Comparison of ENCODE assay signal across 8 cellular contexts in the genomic region with DNA sequence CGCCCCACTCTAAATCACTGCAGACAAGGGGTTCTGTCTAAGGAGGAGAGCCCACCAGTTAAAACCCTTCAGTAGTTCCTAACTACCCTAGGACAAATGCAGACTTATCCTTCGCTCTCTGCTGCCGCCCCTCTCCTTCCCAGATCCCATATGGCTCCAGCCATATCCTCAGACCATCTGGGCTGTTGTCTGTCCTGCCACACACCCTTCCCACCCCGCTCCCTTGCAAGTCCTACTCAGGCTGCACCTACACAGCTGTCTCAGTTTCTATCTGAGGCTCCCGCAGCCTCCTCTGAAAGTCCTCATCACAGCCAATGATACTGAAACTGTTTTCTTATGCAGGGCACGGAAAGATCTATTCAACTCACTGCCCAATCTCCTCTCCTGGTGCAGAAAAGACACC. TPM values are rescaled to one million over a fixed set of nuclear protein-coding genes. Genes with fewer than 3 reads are reported as not detected.
DNase-seq lines count a peak whose midpoint lies in the region; ATAC-seq, FAIRE-seq and TF ChIP-seq lines count a peak whose summit lies in the region.

No MANE protein-coding gene starts in this region.

- CTCF ChIA-PET in MCF 10A (lab: Yijun Ruan, JAX), result interaction anchor here (0.6 to 0.9 kb wide), 3 partner anchors 9 to 35 kb away, joined by 3 to 5 read pairs (median 3); no protein-coding TSS in a partner anchor

- TF ChIP-seq CTCF in MCF 10A (IDR thresholded peaks at IDR 0.05; ENCODE audit: unreplicated experiment) (no peak), breast epithelium (IDR thresholded peaks at IDR 0.05) (no peak), smooth muscle cell (IDR thresholded peaks at IDR 0.05; ENCODE audit: borderline replicate concordance, insufficient read depth, poor library complexity, severe bottlenecking) (no peak)

- no peaks in the 10 kb centered on the region for H4K20me1 ChIP-seq in smooth muscle cell (ENCODE audit: low read depth)

- no peaks in the 10 kb centered on the region for H3K9me3 ChIP-seq in breast epithelium
- no peaks in the 10 kb centered on the region for H3K9me3 ChIP-seq in smooth muscle cell (replicated peaks; ENCODE audit: low read depth)

- H3K36me3 Mint-ChIP-seq in MCF 10A (ENCODE audit: insufficient read depth, unreplicated experiment), result peaks cover 32% of the 10 kb centered on the region
- no peaks in the 10 kb centered on the region for H3K36me3 Mint-ChIP-seq in activated naive CD4-positive, alpha-beta T cell treated with anti-CD3 and anti-CD28 coated beads, Interleukin-2, amount 50 U/mL, for 24 hours

- WGBS in smooth muscle cell (ENCODE audit: low lambda C conversion rate), result 89% methylated on average over 6 of the region's 6 CpGs

- H3K4me1 ChIP-seq in breast epithelium (no peaks in the 10 kb centered on the region), smooth muscle cell (ENCODE audit: low read depth) (peaks cover 4% of the 10 kb centered on the region)

- POLR2A ChIA-PET in MCF 10A (lab: Yijun Ruan, JAX), result interaction anchor here (0.6 to 1.9 kb wide), 4 partner anchors 10 to 769 kb away, joined by 3 to 10 read pairs (median 5); a partner anchor contains a TSS

- peaks cover 15% of the 10 kb centered on the region for H3K79me2 ChIP-seq in smooth muscle cell (ENCODE audit: low read depth)

- TF ChIP-seq POLR2A in breast epithelium (IDR thresholded peaks at IDR 0.05), result no peak

- peak overlapping the region; percentile 73 for H3K4me3 Mint-ChIP-seq in MCF 10A (ENCODE audit: unreplicated experiment)
- peak overlapping the region; percentile 90 for H3K4me3 Mint-ChIP-seq in activated naive CD4-positive, alpha-beta T cell treated with anti-CD3 and anti-CD28 coated beads, Interleukin-2, amount 50 U/mL, for 24 hours

- H3K27me3 ChIP-seq in breast epithelium (no peaks in the 10 kb centered on the region), smooth muscle cell (ENCODE audit: low read depth) (no peaks in the 10 kb centered on the region)

- intact Hi-C loops in MCF 10A (cut with micrococcal nuclease) (no loop called here), breast epithelium (cut with DNase I; ENCODE audit: low total_unique reads) (no loop called here)

- peak overlapping the region; percentile 97 for H3K4me2 ChIP-seq in smooth muscle cell

- DNase-seq in MCF 10A (ENCODE audit: unreplicated experiment), result no peak
- no peak for DNase-seq in breast epithelium (ENCODE audit: low spot score in 2 of 2)
- DNase-seq in smooth muscle cell (lab: John Stamatoyannopoulos, UW; ENCODE audit: unreplicated experiment), result no peak
- no peak for DNase-seq in NCI-H128 (lab: John Stamatoyannopoulos, UW; ENCODE audit: unreplicated experiment)
- DNase-seq in HTR-8/SVneo (ENCODE audit: insufficient read length, low spot score), result no peak
- DNase-seq in DMS53 (lab: John Stamatoyannopoulos, UW), result no peak

- ATAC-seq in HG03103 (IDR thresholded peaks at IDR 0.05; ENCODE audit: low read depth, unreplicated experiment), result peak; percentile 48

- H3K4me1 Mint-ChIP-seq in MCF 10A (ENCODE audit: insufficient read depth, unreplicated experiment), result peaks cover 20% of the 10 kb centered on the region
- peaks cover 19% of the 10 kb centered on the region for H3K4me1 Mint-ChIP-seq in activated naive CD4-positive, alpha-beta T cell treated with anti-CD3 and anti-CD28 coated beads, Interleukin-2, amount 50 U/mL, for 24 hours

- H2AFZ ChIP-seq in smooth muscle cell (ENCODE audit: low read depth), result peak overlapping the region; percentile 75

- no peaks in the 10 kb centered on the region for H3K27me3 Mint-ChIP-seq in MCF 10A (ENCODE audit: insufficient read depth, unreplicated experiment)
- H3K27me3 Mint-ChIP-seq in activated naive CD4-positive, alpha-beta T cell treated with anti-CD3 and anti-CD28 coated beads, Interleukin-2, amount 50 U/mL, for 24 hours, result no peaks in the 10 kb centered on the region

- H3K9ac ChIP-seq in smooth muscle cell (ENCODE audit: low read depth), result no peak overlapping the region

- no peak overlapping the region for H3K27ac Mint-ChIP-seq in MCF 10A (ENCODE audit: low read depth, unreplicated experiment)
- H3K27ac Mint-ChIP-seq in activated naive CD4-positive, alpha-beta T cell treated with anti-CD3 and anti-CD28 coated beads, Interleukin-2, amount 50 U/mL, for 24 hours, result peak overlapping the region; percentile 93

- H3F3A ChIP-seq in smooth muscle cell (ENCODE audit: low read depth), result no peaks in the 10 kb centered on the region

- BruUV-seq in MCF 10A (replicated peaks; lab: Mats Ljungman, UMichigan), result no TSS peak

- H3K9me3 Mint-ChIP-seq in MCF 10A (ENCODE audit: unreplicated experiment), result no peaks in the 10 kb centered on the region
- no peaks in the 10 kb centered on the region for H3K9me3 Mint-ChIP-seq in activated naive CD4-positive, alpha-beta T cell treated with anti-CD3 and anti-CD28 coated beads, Interleukin-2, amount 50 U/mL, for 24 hours

- H3K4me3 ChIP-seq in breast epithelium, result peak overlapping the region in 1 of 3 donors; percentile 84
- H3K4me3 ChIP-seq in smooth muscle cell, result no peak overlapping the region

- H3K36me3 ChIP-seq in breast epithelium, result peaks cover 4% of the 10 kb centered on the region
- H3K36me3 ChIP-seq in smooth muscle cell (ENCODE audit: low read depth), result no peaks in the 10 kb centered on the region

- H3K27ac ChIP-seq in breast epithelium (no peak overlapping the region), smooth muscle cell (ENCODE audit: low read depth) (no peak overlapping the region)

- FAIRE-seq in HTR-8/SVneo (lab: Jason Lieb, UNC), result no peak

RNA-seq across cellular contexts. Expression of a gene that starts 0.7 kb away (rescaled TPM):
- total RNA-seq in MCF 10A (2022) (31.7 and 41.0 TPM in 2 replicates), breast epithelium (10 to 100 TPM; 31.8 to 33.6 (median 33.5) TPM), smooth muscle cell (32.1 and 40.5 TPM in 2 replicates)
- 82.6 and 87.9 TPM in 2 replicates for polyA plus RNA-seq in smooth muscle cell

RNA-seq across cellular contexts. Expression of a gene that starts 10.0 kb away (rescaled TPM):
- 42.0 and 45.8 TPM in 2 replicates for total RNA-seq in MCF 10A (2022)
- total RNA-seq in breast epithelium, result 10 to 100 TPM; 53.6 to 85.0 (median 67.8) TPM
- 26.3 and 32.9 TPM in 2 replicates for total RNA-seq in smooth muscle cell
- polyA plus RNA-seq in smooth muscle cell, result 27.4 and 29.1 TPM in 2 replicates

RNA-seq across cellular contexts. Expression of a gene that starts 12.9 kb away (rescaled TPM):
- total RNA-seq in MCF 10A (2022) (64.7 and 66.3 TPM in 2 replicates), breast epithelium (100 to 1,000 TPM in 1 of 3 donors, 10 to 100 TPM in 2; 82.6 to 143 (median 86.3) TPM), smooth muscle cell (232 and 253 TPM in 2 replicates)
- 340 and 394 TPM in 2 replicates for polyA plus RNA-seq in smooth muscle cell

RNA-seq across cellular contexts. Expression of a gene that starts 18.7 kb away (rescaled TPM):
- total RNA-seq in MCF 10A (2022), result 4.4 and 5.5 TPM in 2 replicates
- 1 to 10 TPM; 1.3 to 2.0 (median 1.3) TPM for total RNA-seq in breast epithelium
- total RNA-seq in smooth muscle cell, result 5.1 and 6.3 TPM in 2 replicates
- 0.66 and 1.1 TPM in 2 replicates for polyA plus RNA-seq in smooth muscle cell

RNA-seq across cellular contexts. Expression of a gene that starts 28.1 kb away (rescaled TPM):
- total RNA-seq in MCF 10A (2022), result 24.6 and 32.6 TPM in 2 replicates
- 10 to 100 TPM in 2 of 3 donors, not detected in 1; 23.6 to 54.4 TPM for total RNA-seq in breast epithelium
- total RNA-seq in smooth muscle cell, result 15.1 and 17.3 TPM in 2 replicates
- 13.9 and 68.0 TPM in 2 replicates for polyA plus RNA-seq in smooth muscle cell
